In the genomic region with DNA sequence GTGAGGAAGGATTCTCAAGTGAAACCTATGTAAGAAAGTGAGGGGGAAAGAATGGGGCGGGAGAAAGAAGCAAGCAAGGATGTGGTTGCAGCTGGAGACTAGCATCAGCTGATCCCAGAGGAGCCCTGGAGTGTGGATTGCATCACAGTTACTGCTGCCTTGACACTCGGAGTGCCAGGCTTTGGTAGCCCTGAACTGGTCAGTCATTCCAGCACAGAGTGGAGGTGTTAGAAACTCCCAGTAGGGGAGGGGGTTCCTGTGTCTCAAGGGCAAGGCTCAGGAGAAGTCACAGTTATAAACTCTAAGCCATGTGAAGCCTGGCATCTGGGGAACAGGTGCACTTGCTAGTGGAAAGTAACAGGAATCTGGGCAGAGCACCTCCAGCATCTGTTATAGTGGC, we compare ENCODE assay signal across 19 cellular contexts. TPM values are rescaled to one million over a fixed set of nuclear protein-coding genes. Genes with fewer than 3 reads are reported as not detected.
DNase-seq lines count a peak whose midpoint lies in the region; ATAC-seq and TF ChIP-seq lines count a peak whose summit lies in the region.
"Had no signal": no experiment of that assay in that cellular context is flagged by ENCODE, and none has a peak within 500 bp of the region (broad histone marks: within the 10 kb centered on the region; RNA-seq: fewer than 3 reads in every experiment).

No MANE protein-coding gene starts in this region.

- H3K4me1 ChIP-seq in mesendoderm (ENCODE audit: control insufficient read depth, low read depth, low read length): no peaks in the 10 kb centered on the region
- no peaks in the 10 kb centered on the region for H3K4me1 ChIP-seq in colonic mucosa

- H2BK120ac ChIP-seq in mesendoderm (ENCODE audit: low read depth, low read length): no peak overlapping the region

- WGBS in mesendoderm (ENCODE audit: extremely low coverage, insufficient coverage, low lambda C conversion rate): no CpG with 5 or more reads among the region's 2 CpGs

- no peaks in the 10 kb centered on the region for H3K9me3 ChIP-seq in colonic mucosa
- H3K9me3 ChIP-seq: BLaER1 had no signal

- TF ChIP-seq CTCF in choroid plexus epithelial cell (conservative IDR thresholded peaks at IDR 0.05; ENCODE audit: low read depth, low read length): no peak
- TF ChIP-seq CTCF in colonic mucosa (IDR thresholded peaks at IDR 0.05): no peak

- H4K8ac ChIP-seq in mesendoderm (ENCODE audit: low read depth, low read length): no peak overlapping the region

- H3K4ac ChIP-seq in mesendoderm (ENCODE audit: low read depth, low read length): no peak overlapping the region

- H3K18ac ChIP-seq in mesendoderm (ENCODE audit: low read length): no peak overlapping the region

- ATAC-seq in HG03039 (IDR thresholded peaks at IDR 0.05; ENCODE audit: unreplicated experiment): no peak
- ATAC-seq: CD8-positive, alpha-beta T cell; GM12878; HCT116 had no signal

- no peak overlapping the region for H3K23ac ChIP-seq in mesendoderm (ENCODE audit: low read length)

- no peaks in the 10 kb centered on the region for H3K27me3 ChIP-seq in mesendoderm (ENCODE audit: insufficient read depth, low read length, poor library complexity)
- no peaks in the 10 kb centered on the region for H3K27me3 ChIP-seq in colonic mucosa
- H3K27me3 ChIP-seq: BLaER1 had no signal

- H2BK5ac ChIP-seq in mesendoderm (ENCODE audit: low read length): no peak overlapping the region

- H2AK5ac ChIP-seq in mesendoderm (ENCODE audit: low read length): no peak overlapping the region

- H4K5ac ChIP-seq in mesendoderm (ENCODE audit: low read length): no peak overlapping the region

- H3K79me2 ChIP-seq in mesendoderm (ENCODE audit: control insufficient read depth, insufficient read depth, low read length): no peaks in the 10 kb centered on the region

- no peak overlapping the region for H3K56ac ChIP-seq in mesendoderm (ENCODE audit: low read length)

- intact Hi-C loops in colonic mucosa (cut with DNase I): no loop called here
- intact Hi-C loops in cardiac septum (cut with DNase I): no loop called here

- peak; percentile 12 for DNase-seq in AG08396 (ENCODE audit: low spot score)
- DNase-seq in MV-4-11 (lab: John Stamatoyannopoulos, UW): peak; percentile 2
- DNase-seq in choroid plexus epithelial cell (ENCODE audit: low read depth): peak; percentile 60
- peak; percentile 19 for DNase-seq in mesendoderm
- DNase-seq in colonic mucosa: no peak
- DNase-seq in cardiac septum (ENCODE audit: low spot score): no peak
- DNase-seq: CD8-positive, alpha-beta T cell; GDM1; KBM-7; NCI-H1092; NCI-H146; NCI-H2081 treated with DMSO at 0.1 percent for 48 hours; NCI-H345; NCI-H69 had no signal

- H3K4me2 ChIP-seq in mesendoderm (ENCODE audit: low read length): no peak overlapping the region
- H3K4me2 ChIP-seq: BLaER1 had no signal

- H3K36me3 ChIP-seq in mesendoderm (ENCODE audit: control insufficient read depth, insufficient read depth, low read length): no peaks in the 10 kb centered on the region
- H3K36me3 ChIP-seq in colonic mucosa: no peaks in the 10 kb centered on the region
- H3K36me3 ChIP-seq: BLaER1 had no signal

- H3K4me3 ChIP-seq in choroid plexus epithelial cell (ENCODE audit: low read depth, low read length) (no peak overlapping the region), mesendoderm (ENCODE audit: low read length) (no peak overlapping the region), colonic mucosa (no peak overlapping the region)
- H3K4me3 ChIP-seq: BLaER1, GM12878 had no signal

- H3K9ac ChIP-seq in mesendoderm (ENCODE audit: low read length): no peak overlapping the region
- H3K9ac ChIP-seq in colonic mucosa (ENCODE audit: low read depth in 2 of 2, low read length in 2 of 2): no peak overlapping the region
- H3K9ac ChIP-seq: BLaER1 had no signal

- no peaks in the 10 kb centered on the region for H3K79me1 ChIP-seq in mesendoderm (ENCODE audit: low read length)

- H3K27ac ChIP-seq in mesendoderm (ENCODE audit: low read depth, low read length) (no peak overlapping the region), colonic mucosa (no peak overlapping the region)
- H3K27ac ChIP-seq: BLaER1, RWPE1 had no signal

- H2BK15ac ChIP-seq in mesendoderm (replicated peaks; ENCODE audit: low read depth): no peak overlapping the region

RNA-seq across cellular contexts. Expression of a gene that starts 23.5 kb away (rescaled TPM):
- 0.22 TPM for polyA plus RNA-seq in mesendoderm (2013, experiment 1 of 2)
- 0.20 TPM for polyA plus RNA-seq in mesendoderm (2013, experiment 2 of 2)
- 1 to 10 TPM in 1 of 2 donors, under 1 TPM in 1; 0.67 to 2.2 TPM for total RNA-seq in colonic mucosa
- 1.2 TPM for total RNA-seq in cardiac septum
- total RNA-seq: CD8-positive, alpha-beta T cell; GM12878 had no signal
- polyA plus RNA-seq: GM12878 had no signal

Comparison
In these comparisons a context has a peak if more than half of its experiments do, and no peak if none do; other contexts are left out.
1. DNase-seq: peak in AG08396 (single experiment), MV-4-11 (single experiment), choroid plexus epithelial cell (single experiment) and mesendoderm (single experiment); none in colonic mucosa (single experiment) and cardiac septum (single experiment).